ENCODE assay signal across 33 cellular contexts in genomic region chr4:95020521-95020920, GRCh38.
"Had no signal": no experiment of that assay in that cellular context is flagged by ENCODE, and none has a peak within 500 bp of the region (broad histone marks: within the 10 kb centered on the region; RNA-seq: fewer than 3 reads in every experiment).

No MANE protein-coding gene starts in this region.

- H3K36me3 ChIP-seq: MG63, Peyer's patch, SJSA1 had no signal

- DNase-seq: Kasumi-1, KG1, MG63, NCI-H1048, NCI-H1092 treated with DMSO at 0.1 percent for 48 hours, NCI-H1105 treated with DMSO at 0.1 percent for 48 hours, NCI-H1417, NCI-H1436, NCI-H146, NCI-H1694, NCI-H187, NCI-H1930, NCI-H2029 treated with DMSO at 0.1 percent for 48 hours, NCI-H2081 treated with DMSO at 0.1 percent for 48 hours, NCI-H2107, NCI-H2171, NCI-H226, NCI-H446 treated with DMSO at 0.1 percent for 48 hours, NCI-H510A, NCI-H524, NCI-H526, NCI-H69, NCI-H748 treated with DMSO at 0.1 percent for 48 hours, NCI-H82, OCI-M1, PC-3, Peyer's patch, Right ventricle myocardium superior, RPMI8226, SHP77 treated with DMSO at 0.1 percent for 48 hours, SK-N-SH, SW 1271 had no signal

- H3K9ac ChIP-seq: SK-N-SH had no signal

- ATAC-seq: PC-3 had no signal

- H3K27me3 ChIP-seq: MG63, Peyer's patch, SJSA1 had no signal

- H3K4me2 ChIP-seq: SK-N-SH had no signal

- H3K27ac ChIP-seq: Peyer's patch, SJSA1 had no signal

- H3K4me1 ChIP-seq: Peyer's patch, SJSA1 had no signal

- H3K9me3 ChIP-seq: MG63, Peyer's patch, SJSA1, SK-N-SH had no signal

- H3K4me3 ChIP-seq: MG63, Peyer's patch, SJSA1 had no signal
